In genomic region chr11:15341587-15341986, GRCh38 we compare ENCODE assay signal across 32 cellular contexts.
"Had no signal": no experiment of that assay in that cellular context is flagged by ENCODE, and none has a peak within 500 bp of the region (broad histone marks: within the 10 kb centered on the region; RNA-seq: fewer than 3 reads in every experiment).

No MANE protein-coding gene starts in this region.

- H3K4me3 Mint-ChIP-seq: activated CD4-positive, alpha-beta T cell treated with anti-CD3 and anti-CD28 coated beads, Interleukin-2, amount 10 ng/mL, durations not matched to agents 24 days and 14 days; activated CD8-positive, alpha-beta T cell treated with anti-CD3 and anti-CD28 coated beads for 36 hours; activated naive CD8-positive, alpha-beta T cell treated with anti-CD3 and anti-CD28 coated beads for 36 hours; activated T-cell treated with anti-CD3 and anti-CD28 coated beads, Interleukin-2, amount 50 U/mL, for 72 hours; activated T-helper 17 cell treated with anti-CD3 and anti-CD28 coated beads, Interleukin-2, amount 50 U/mL, for 72 hours; central memory CD8-positive, alpha-beta T cell; T-helper 1 cell treated with Interleukin-12 subunit alpha and Interleukin-12 subunit beta and Interleukin-4 antibody, amounts not matched to agents 30 μg/mL and 1 μg/mL, for 36 hours; T-helper 2 cell treated with Interferon-gamma antibody and Interleukin-4, amounts not matched to agents 5 μg/mL and 100 μg/mL, for 36 hours had no signal

- ATAC-seq: activated CD8-positive, alpha-beta T cell treated with anti-CD3 and anti-CD28 coated beads for 36 hours; activated T-cell treated with anti-CD3 and anti-CD28 coated beads, Interleukin-2, amount 50 U/mL, for 72 hours; activated T-helper 17 cell treated with anti-CD3 and anti-CD28 coated beads, Interleukin-2, amount 50 U/mL, for 72 hours; Panc1 had no signal

- H3K27ac Mint-ChIP-seq: activated CD4-positive, alpha-beta T cell treated with anti-CD3 and anti-CD28 coated beads, Interleukin-2, amount 10 ng/mL, durations not matched to agents 24 days and 14 days; activated CD8-positive, alpha-beta T cell treated with anti-CD3 and anti-CD28 coated beads for 36 hours; activated naive CD8-positive, alpha-beta T cell treated with anti-CD3 and anti-CD28 coated beads for 36 hours; activated T-cell treated with anti-CD3 and anti-CD28 coated beads, Interleukin-2, amount 50 U/mL, for 72 hours; activated T-helper 17 cell treated with anti-CD3 and anti-CD28 coated beads, Interleukin-2, amount 50 U/mL, for 72 hours; T-helper 1 cell treated with Interleukin-12 subunit alpha and Interleukin-12 subunit beta and Interleukin-4 antibody, amounts not matched to agents 30 μg/mL and 1 μg/mL, for 36 hours; T-helper 2 cell treated with Interferon-gamma antibody and Interleukin-4, amounts not matched to agents 5 μg/mL and 100 μg/mL, for 36 hours had no signal

- H3K27me3 Mint-ChIP-seq: central memory CD8-positive, alpha-beta T cell had no signal

- DNase-seq: activated CD4-positive, alpha-beta T cell treated with anti-CD3 and anti-CD28 coated beads, Interleukin-2, amount 10 ng/mL, durations not matched to agents 24 days and 14 days; activated CD4-positive, alpha-beta T cell treated with anti-CD3 and anti-CD28 coated beads, Interleukin-2, amount 50 U/mL, for 4 hours; activated CD8-positive, alpha-beta T cell treated with anti-CD3 and anti-CD28 coated beads for 36 hours; activated effector memory CD4-positive, alpha-beta T cell treated with anti-CD3 and anti-CD28 coated beads, Interleukin-2, amount 50 U/mL, for 16 hours; activated naive CD4-positive, alpha-beta T cell; activated naive CD4-positive, alpha-beta T cell treated with anti-CD3 and anti-CD28 coated beads, Interleukin-2, amount 50 U/mL, for 16 hours; activated naive CD8-positive, alpha-beta T cell treated with anti-CD3 and anti-CD28 coated beads for 36 hours; activated T-cell treated with anti-CD3 and anti-CD28 coated beads, Interleukin-2, amount 50 U/mL, for 1 hour; activated T-cell treated with anti-CD3 and anti-CD28 coated beads, Interleukin-2, amount 50 U/mL, for 72 hours; amniotic stem cell; Kasumi-1; KG1; MG63; NCI-H1048; NCI-H1105 treated with DMSO at 0.1 percent for 48 hours; NCI-H146; NCI-H187; NCI-H2029 treated with DMSO at 0.1 percent for 48 hours; NCI-H2107; NCI-H2171; NCI-H226; NCI-H524 treated with DMSO at 0.1 percent for 48 hours; SHP77 treated with DMSO at 0.1 percent for 48 hours; SK-N-SH had no signal

- H3K4me1 Mint-ChIP-seq: activated CD4-positive, alpha-beta T cell treated with anti-CD3 and anti-CD28 coated beads, Interleukin-2, amount 10 ng/mL, durations not matched to agents 24 days and 14 days; activated naive CD8-positive, alpha-beta T cell treated with anti-CD3 and anti-CD28 coated beads for 36 hours; activated T-helper 17 cell treated with anti-CD3 and anti-CD28 coated beads, Interleukin-2, amount 50 U/mL, for 72 hours; central memory CD8-positive, alpha-beta T cell had no signal

- H3K27ac ChIP-seq: ascending aorta, cardiac muscle cell, SJSA1 had no signal

- H3K9me3 Mint-ChIP-seq: activated CD4-positive, alpha-beta T cell treated with anti-CD3 and anti-CD28 coated beads, Interleukin-2, amount 10 ng/mL, durations not matched to agents 24 days and 14 days; activated CD8-positive, alpha-beta T cell treated with anti-CD3 and anti-CD28 coated beads for 36 hours; activated T-helper 17 cell treated with anti-CD3 and anti-CD28 coated beads, Interleukin-2, amount 50 U/mL, for 72 hours; central memory CD8-positive, alpha-beta T cell; T-helper 2 cell treated with Interferon-gamma antibody and Interleukin-4, amounts not matched to agents 5 μg/mL and 100 μg/mL, for 36 hours had no signal

- H3K36me3 Mint-ChIP-seq: activated naive CD8-positive, alpha-beta T cell treated with anti-CD3 and anti-CD28 coated beads for 36 hours had no signal
